ENCODE assay signal across 17 cellular contexts in genomic region chr2:213007290-213007838, GRCh38.
"Had no signal": no experiment of that assay in that cellular context is flagged by ENCODE, and none has a peak within 500 bp of the region (broad histone marks: within the 10 kb centered on the region; RNA-seq: fewer than 3 reads in every experiment).

No MANE protein-coding gene starts in this region.

- H3K9me3 Mint-ChIP-seq: activated naive CD4-positive, alpha-beta T cell treated with anti-CD3 and anti-CD28 coated beads, Interleukin-2, amount 10 ng/mL, durations not matched to agents 7 days and 5 days; immature natural killer cell; natural killer cell had no signal

- H3K27ac Mint-ChIP-seq: activated naive CD4-positive, alpha-beta T cell treated with anti-CD3 and anti-CD28 coated beads, Interleukin-2, amount 10 ng/mL, durations not matched to agents 7 days and 5 days had no signal

- H3K4me3 Mint-ChIP-seq: activated naive CD4-positive, alpha-beta T cell treated with anti-CD3 and anti-CD28 coated beads, Interleukin-2, amount 10 ng/mL, durations not matched to agents 7 days and 5 days; immature natural killer cell; natural killer cell had no signal

- DNase-seq: activated CD4-positive, alpha-beta T cell treated with anti-CD3 and anti-CD28 coated beads for 4 hours; activated CD4-positive, alpha-beta T cell treated with anti-CD3 and anti-CD28 coated beads, Interleukin-2, amount 50 U/mL, for 48 hours; activated CD8-positive, alpha-beta memory T cell treated with anti-CD3 and anti-CD28 coated beads for 24 hours; activated gamma-delta T cell; activated naive CD4-positive, alpha-beta T cell treated with anti-CD3 and anti-CD28 coated beads, Interleukin-2, amount 10 ng/mL, durations not matched to agents 7 days and 5 days; amniotic stem cell; caudate nucleus; foreskin fibroblast; head of caudate nucleus; hypothalamus; immature natural killer cell; kidney; left colon; natural killer cell; posterior cingulate gyrus; spleen; stimulated activated naive CD4-positive, alpha-beta T cell had no signal

- H3K27me3 Mint-ChIP-seq: activated naive CD4-positive, alpha-beta T cell treated with anti-CD3 and anti-CD28 coated beads, Interleukin-2, amount 10 ng/mL, durations not matched to agents 7 days and 5 days had no signal

- H3K36me3 Mint-ChIP-seq: activated naive CD4-positive, alpha-beta T cell treated with anti-CD3 and anti-CD28 coated beads, Interleukin-2, amount 10 ng/mL, durations not matched to agents 7 days and 5 days had no signal

- H3K4me1 Mint-ChIP-seq: activated naive CD4-positive, alpha-beta T cell treated with anti-CD3 and anti-CD28 coated beads, Interleukin-2, amount 10 ng/mL, durations not matched to agents 7 days and 5 days had no signal
